ENCODE assay signal across 1 cellular context in genomic region chr1:84077476-84078107, GRCh38.
TF ChIP-seq lines count a peak whose summit lies in the region.

No MANE protein-coding gene starts in this region.

TF ChIP-seq in K562, 482 proteins besides CTCF, POLR2A, EP300 and RAD21 (continued from another document):
- TF ChIP-seq UBTF (IDR thresholded peaks at IDR 0.05; ENCODE audit: borderline replicate concordance in 1 of 2, low read depth in 2 of 2, low read length in 2 of 2) (peak in 1 of 2 experiments; percentile 81; a peak in 2 of 4 replicates), MGA (IDR thresholded peaks at IDR 0.05) (peak; percentile 65; the same call in 1 of the 2 replicates), MAX (CRISPR knock-in tag; IDR thresholded peaks at IDR 0.05) (peak; percentile 64), TARDBP (IDR thresholded peaks at IDR 0.05) (0 out of 2 replicates have a peak, but pooled peaks have one; percentile 50), POLR2B (IDR thresholded peaks at IDR 0.05; ENCODE audit: low read depth, partially characterized antibody) (peak; percentile 32)
